ENCODE assay signal across 8 cellular contexts in genomic region chr19:50510121-50510670, GRCh38. TPM values are rescaled to one million over a fixed set of nuclear protein-coding genes. Genes with fewer than 3 reads are reported as not detected.
DNase-seq lines count a peak whose midpoint lies in the region; ATAC-seq and TF ChIP-seq lines count a peak whose summit lies in the region.

No MANE protein-coding gene starts in this region.

- no peak for ATAC-seq in GM19328 (IDR thresholded peaks at IDR 0.05; ENCODE audit: unreplicated experiment)
- no peak for ATAC-seq in GM21576 (IDR thresholded peaks at IDR 0.05; ENCODE audit: unreplicated experiment)

- no peak for TF ChIP-seq EP300 in ovary (IDR thresholded peaks at IDR 0.05)

- peak overlapping the region; percentile 66 to 94 (median 89) for H3K4me3 Mint-ChIP-seq in CD8-positive, alpha-beta memory T cell

- no peak for DNase-seq in CD8-positive, alpha-beta memory T cell
- peak; percentile 67 to 70 for DNase-seq in SJCRH30
- DNase-seq in fibroblast of gingiva (ENCODE audit: low read depth) = peak; percentile 7
- DNase-seq in ovary = peak in 2 of 5 donors; percentile 63 to 68
- no peak for DNase-seq in NCI-H2196 treated with DMSO at 0.1 percent for 48 hours (lab: John Stamatoyannopoulos, UW; ENCODE audit: unreplicated experiment)
- DNase-seq in D341Med (ENCODE audit: low spot score) = no peak

- POLR2A ChIA-PET in CD8-positive, alpha-beta memory T cell (lab: Charles Lee) = interaction anchor here (1.8 kb wide), 1 partner anchor 126 kb away, joined by 9 read pairs; the partner anchor contains the start of gene POLD1

- peak overlapping the region; percentile 70 to 100 (median 97) for H3K27ac Mint-ChIP-seq in CD8-positive, alpha-beta memory T cell

- TF ChIP-seq POLR2A in ovary (IDR thresholded peaks at IDR 0.05) = no peak

- no peak for TF ChIP-seq CTCF in ovary (IDR thresholded peaks at IDR 0.05)

- CTCF ChIA-PET in CD8-positive, alpha-beta memory T cell (lab: Charles Lee) = interaction anchor here (1.9 kb wide), 1 partner anchor 153 kb away, joined by 6 read pairs; no protein-coding TSS in a partner anchor

- no peaks in the 10 kb centered on the region for H3K36me3 ChIP-seq in CD8-positive, alpha-beta memory T cell (ENCODE audit: insufficient read depth, low read length)
- H3K36me3 ChIP-seq in SJCRH30 (no peaks in the 10 kb centered on the region), ovary (no peaks in the 10 kb centered on the region)

- H3K9me3 ChIP-seq in CD8-positive, alpha-beta memory T cell (ENCODE audit: low read length) = no peaks in the 10 kb centered on the region
- H3K9me3 ChIP-seq in SJCRH30 (replicated peaks) = no peaks in the 10 kb centered on the region
- no peaks in the 10 kb centered on the region for H3K9me3 ChIP-seq in ovary

- H3K27me3 Mint-ChIP-seq in CD8-positive, alpha-beta memory T cell = peaks cover 1 to 5% of the 10 kb centered on the region in 2 donors

- no peaks in the 10 kb centered on the region for H3K27me3 ChIP-seq in CD8-positive, alpha-beta memory T cell (ENCODE audit: insufficient read depth, low read length, poor library complexity, severe bottlenecking)
- H3K27me3 ChIP-seq in SJCRH30 = no peaks in the 10 kb centered on the region
- no peaks in the 10 kb centered on the region for H3K27me3 ChIP-seq in ovary

- H3K4me1 Mint-ChIP-seq in CD8-positive, alpha-beta memory T cell = peaks cover 13 to 22% (median 15%) of the 10 kb centered on the region in 3 donors

- peak overlapping the region; percentile 90 for H3K27ac ChIP-seq in CD8-positive, alpha-beta memory T cell (ENCODE audit: low read depth, low read length)
- H3K27ac ChIP-seq in SJCRH30 = peak overlapping the region; percentile 66
- H3K27ac ChIP-seq in ovary = no peak overlapping the region

- H3K9me3 Mint-ChIP-seq in CD8-positive, alpha-beta memory T cell = no peaks in the 10 kb centered on the region

- WGBS in ovary, 3 donors = 30 to 33% (median 32%) methylated on average over 26 of the region's 26 CpGs

- intact Hi-C loops in ovary (cut with DNase I) = loop anchor here in 3 of 4 donors (5.0 to 10.0 kb wide), 3 partner anchors 158 to 348 kb away; partner anchors contain the start of genes ACP4 (in 1 of the 3) and IZUMO2 (in 1 of the 3)

- peaks cover 15% of the 10 kb centered on the region for H3K4me1 ChIP-seq in CD8-positive, alpha-beta memory T cell (ENCODE audit: insufficient read depth, low read length)
- H3K4me1 ChIP-seq in SJCRH30 (peaks cover 22% of the 10 kb centered on the region), ovary (ENCODE audit: insufficient read depth) (peaks cover 6% of the 10 kb centered on the region)

- peaks cover 0 to 21% (median 0%) of the 10 kb centered on the region in 3 donors for H3K36me3 Mint-ChIP-seq in CD8-positive, alpha-beta memory T cell

- H3K4me3 ChIP-seq in CD8-positive, alpha-beta memory T cell (ENCODE audit: low read length) = peak overlapping the region; percentile 76
- peak overlapping the region; percentile 62 for H3K4me3 ChIP-seq in SJCRH30
- H3K4me3 ChIP-seq in ovary = peak overlapping the region; percentile 52

RNA-seq across cellular contexts. Expression of gene JOSD2, which starts 0.8 kb away (rescaled TPM):
- total RNA-seq in CD8-positive, alpha-beta memory T cell = 10 to 100 TPM; 47.4 to 50.9 TPM
- polyA plus RNA-seq in CD8-positive, alpha-beta memory T cell = 28.4 TPM
- 17.7 and 23.8 TPM in 2 replicates for total RNA-seq in SJCRH30 (2014; rRNA removed; shearing (Covaris generic))
- total RNA-seq in ovary = 10 to 100 TPM; 15.0 to 28.9 (median 21.8) TPM
- 10 to 100 TPM in 1 of 2 donors, not detected in 1; 42.5 TPM for polyA plus RNA-seq in ovary

RNA-seq across cellular contexts. Expression of gene ASPDH, which starts 3.5 kb away (rescaled TPM):
- total RNA-seq in CD8-positive, alpha-beta memory T cell = not detected
- polyA plus RNA-seq in CD8-positive, alpha-beta memory T cell = not detected
- total RNA-seq in SJCRH30 (2014; rRNA removed; shearing (Covaris generic)) = not detected in 2 replicates
- total RNA-seq in ovary = not detected
- polyA plus RNA-seq in ovary = not detected

RNA-seq across cellular contexts. Expression of gene GARIN5A, which starts 33.5 kb away (rescaled TPM):
- total RNA-seq in CD8-positive, alpha-beta memory T cell = under 1 TPM; 0.57 to 0.97 TPM
- polyA plus RNA-seq in CD8-positive, alpha-beta memory T cell = 0.33 TPM
- total RNA-seq in SJCRH30 (2014; rRNA removed; shearing (Covaris generic)) = 0.89 and 1.2 TPM in 2 replicates
- total RNA-seq in ovary = 10 to 100 TPM in 1 of 7 donors, 1 to 10 TPM in 6; 2.1 to 10.3 (median 3.3) TPM
- polyA plus RNA-seq in ovary = 1 to 10 TPM in 1 of 2 donors, under 1 TPM in 1; 0.47 to 4.3 TPM

RNA-seq across cellular contexts. Expression of gene EMC10, which starts 33.9 kb away (rescaled TPM):
- 10 to 100 TPM; 74.7 to 74.8 TPM for total RNA-seq in CD8-positive, alpha-beta memory T cell
- 11.4 TPM for polyA plus RNA-seq in CD8-positive, alpha-beta memory T cell
- total RNA-seq in SJCRH30 (2014; rRNA removed; shearing (Covaris generic)) = 52.7 and 56.3 TPM in 2 replicates
- 100 to 1,000 TPM in 3 of 7 donors, 10 to 100 TPM in 4; 50.4 to 132 (median 96.7) TPM for total RNA-seq in ovary
- 100 to 1,000 TPM in 1 of 2 donors, 10 to 100 TPM in 1; 27.6 to 113 TPM for polyA plus RNA-seq in ovary

RNA-seq across cellular contexts. Expression of gene LRRC4B, which starts 58.0 kb away (rescaled TPM):
- not detected for total RNA-seq in CD8-positive, alpha-beta memory T cell
- polyA plus RNA-seq in CD8-positive, alpha-beta memory T cell = not detected
- total RNA-seq in SJCRH30 (2014; rRNA removed; shearing (Covaris generic)) = 0.02 and 0.13 TPM in 2 replicates
- total RNA-seq in ovary = 1 to 10 TPM; 1.2 to 7.9 (median 2.5) TPM
- 1 to 10 TPM in 1 of 2 donors, under 1 TPM in 1; 0.12 to 5.6 TPM for polyA plus RNA-seq in ovary

Comparison
In these comparisons a context has a peak if more than half of its experiments do, and no peak if none do; other contexts are left out.
1. DNase-seq: peak in SJCRH30 (2 of 2) and fibroblast of gingiva (single experiment); none in CD8-positive, alpha-beta memory T cell (0 of 5), NCI-H2196 treated with DMSO at 0.1 percent for 48 hours (single experiment) and D341Med (single experiment).
2. H3K27ac ChIP-seq: peak in CD8-positive, alpha-beta memory T cell (single experiment) and SJCRH30 (single experiment); none in ovary (0 of 2).
3. Peak in every context shown above with its lines, with median percentiles within 50 percentile points of each other: H3K4me3 ChIP-seq.